In genomic region chr1:92411511-92411910, GRCh38 we compare ENCODE assay signal across 11 cellular contexts.
A peak's percentile ranks its signal among the peaks of the same experiment; 100 is the strongest.
DNase-seq lines count a peak whose midpoint lies in the region; ATAC-seq lines count a peak whose summit lies in the region.
"Had no signal": no experiment of that assay in that cellular context is flagged by ENCODE, and none has a peak within 500 bp of the region (broad histone marks: within the 10 kb centered on the region; RNA-seq: fewer than 3 reads in every experiment).

No MANE protein-coding gene starts in this region.

- ATAC-seq in GM19351 (IDR thresholded peaks at IDR 0.05; ENCODE audit: unreplicated experiment) (no peak), HG03469 (IDR thresholded peaks at IDR 0.05; ENCODE audit: unreplicated experiment) (no peak), GM18907 (IDR thresholded peaks at IDR 0.05; ENCODE audit: unreplicated experiment) (no peak)

- H3K9me3 ChIP-seq in MG63 (no peaks in the 10 kb centered on the region), thymus (ENCODE audit: control insufficient read depth) (no peaks in the 10 kb centered on the region)

- peak overlapping the region; percentile 42 for H3K27ac ChIP-seq in thymus (ENCODE audit: low read depth)

- peak; percentile 9 for DNase-seq in stimulated activated CD4-positive, alpha-beta T cell treated with anti-CD3 and anti-CD28 coated beads, Interleukin-15, amount 100 ng/mL, for 24 hours
- DNase-seq in stimulated activated CD4-positive, alpha-beta T cell treated with anti-CD3 and anti-CD28 coated beads, Interleukin-4, amount 100 ng/mL, for 1 hour = no peak
- DNase-seq in MG63 (peak; percentile 15), brain pericyte (ENCODE audit: low read depth, low spot score) (peak; percentile 21)
- DNase-seq: aorta; stimulated activated naive CD4-positive, alpha-beta T cell treated with Interleukin-2 at 50 U/mL for 16 hours; SW 1271 had no signal

- H3K4me1 ChIP-seq in thymus (ENCODE audit: control insufficient read depth, insufficient read depth, low read length) = peaks cover 28% of the 10 kb centered on the region

- 81% methylated on average over 1 of the region's 1 CpG for WGBS in thymus

- no peaks in the 10 kb centered on the region for H3K27me3 ChIP-seq in MG63
- H3K27me3 ChIP-seq in thymus (ENCODE audit: control insufficient read depth, insufficient read depth) = no peaks in the 10 kb centered on the region

- no peak overlapping the region for H3K4me3 ChIP-seq in MG63
- no peak overlapping the region for H3K4me3 ChIP-seq in thymus (ENCODE audit: low read length)

- no peaks in the 10 kb centered on the region for H3K36me3 ChIP-seq in MG63
- no peaks in the 10 kb centered on the region for H3K36me3 ChIP-seq in thymus (ENCODE audit: control insufficient read depth, insufficient read depth)
